Comparison of ENCODE assay signal across 19 cellular contexts in the genomic region with DNA sequence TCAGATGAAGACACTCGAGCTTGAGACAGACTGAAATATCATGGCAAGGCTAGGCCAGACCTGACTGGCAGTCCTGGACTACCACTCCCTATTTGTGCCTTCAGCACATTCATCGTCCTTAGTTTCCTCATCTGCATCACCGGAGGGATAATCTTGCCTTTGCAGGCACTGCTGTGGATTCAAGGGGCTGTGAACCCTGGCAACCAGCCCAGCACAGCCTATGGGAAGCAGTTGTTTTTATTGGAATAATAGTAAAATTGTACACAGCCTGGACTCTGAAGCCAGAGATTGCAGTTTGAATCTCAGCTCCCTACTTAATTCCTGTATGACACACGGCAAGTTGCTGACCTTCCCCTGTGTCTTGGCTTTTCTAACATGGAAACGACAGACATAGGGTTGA.
DNase-seq lines count a peak whose midpoint lies in the region; TF ChIP-seq lines count a peak whose summit lies in the region.
"Had no signal": no experiment of that assay in that cellular context is flagged by ENCODE, and none has a peak within 500 bp of the region (broad histone marks: within the 10 kb centered on the region; RNA-seq: fewer than 3 reads in every experiment).

No MANE protein-coding gene starts in this region.

- H3K4me3 Mint-ChIP-seq in activated CD4-positive, alpha-beta T cell treated with anti-CD3 and anti-CD28 coated beads, Interleukin-2, amount 10 ng/mL, durations not matched to agents 24 days and 14 days, result no peak overlapping the region
- H3K4me3 Mint-ChIP-seq in activated naive CD8-positive, alpha-beta T cell treated with anti-CD3 and anti-CD28 coated beads for 36 hours, result no peak overlapping the region
- H3K4me3 Mint-ChIP-seq: CD14-positive monocyte; central memory CD8-positive, alpha-beta T cell; endodermal cell had no signal

- intact Hi-C loops in activated CD4-positive, alpha-beta T cell treated with anti-CD3 and anti-CD28 coated beads, Interleukin-2, amount 10 ng/mL, durations not matched to agents 24 days and 14 days (cut with micrococcal nuclease), result no loop called here

- H3K27me3 ChIP-seq in fibroblast of lung (ENCODE audit: control insufficient read depth, insufficient read depth, low read length), result no peaks in the 10 kb centered on the region

- H3K27me3 Mint-ChIP-seq in activated CD4-positive, alpha-beta T cell treated with anti-CD3 and anti-CD28 coated beads, Interleukin-2, amount 10 ng/mL, durations not matched to agents 24 days and 14 days, result no peaks in the 10 kb centered on the region
- H3K27me3 Mint-ChIP-seq in activated naive CD8-positive, alpha-beta T cell treated with anti-CD3 and anti-CD28 coated beads for 36 hours, result no peaks in the 10 kb centered on the region

- H3K27ac Mint-ChIP-seq in activated CD4-positive, alpha-beta T cell treated with anti-CD3 and anti-CD28 coated beads, Interleukin-2, amount 10 ng/mL, durations not matched to agents 24 days and 14 days, result peak overlapping the region; percentile 91
- H3K27ac Mint-ChIP-seq in activated naive CD8-positive, alpha-beta T cell treated with anti-CD3 and anti-CD28 coated beads for 36 hours, result peak overlapping the region; percentile 92
- H3K27ac Mint-ChIP-seq: CD14-positive monocyte, endodermal cell had no signal

- no peaks in the 10 kb centered on the region for H3K36me3 ChIP-seq in fibroblast of lung (ENCODE audit: control insufficient read depth, insufficient read depth, low read length)

- H3K79me2 ChIP-seq in fibroblast of lung (ENCODE audit: control insufficient read depth, insufficient read depth, low read length), result no peaks in the 10 kb centered on the region
- H3K79me2 ChIP-seq: parathyroid adenoma had no signal

- H3K27ac ChIP-seq in fibroblast of lung (ENCODE audit: insufficient read depth, low read length) (peak overlapping the region; percentile 28), skin epidermis (peak overlapping the region in 11 of 21 experiments; percentile 3 to 81 (median 54))
- H3K27ac ChIP-seq: parathyroid adenoma had no signal

- no peak overlapping the region for H3K4me2 ChIP-seq in fibroblast of lung (ENCODE audit: extremely low read depth, insufficient read depth, low read length)

- peaks cover 3% of the 10 kb centered on the region for H3K4me1 ChIP-seq in fibroblast of lung (ENCODE audit: control insufficient read depth, extremely low read depth, insufficient read depth, low read length)
- H3K4me1 ChIP-seq: parathyroid adenoma had no signal

- no peak for TF ChIP-seq CTCF in fibroblast of lung (conservative IDR thresholded peaks at IDR 0.05 in 1 of 2, IDR thresholded peaks at IDR 0.05 in 1 of 2; ENCODE audit: low read depth in 1 of 2, low read length in 2 of 2)

- DNase-seq in activated CD4-positive, alpha-beta T cell treated with anti-CD3 and anti-CD28 coated beads, Interleukin-2, amount 10 ng/mL, durations not matched to agents 24 days and 14 days, result no peak
- DNase-seq in activated CD4-positive, alpha-beta T cell treated with anti-CD3 and anti-CD28 coated beads, Interleukin-2, amount 50 U/mL, for 48 hours, result no peak
- DNase-seq in activated naive CD8-positive, alpha-beta T cell treated with anti-CD3 and anti-CD28 coated beads for 36 hours, result no peak
- DNase-seq in fibroblast of lung (ENCODE audit: low read depth in 2 of 2) (peak; percentile 26 to 53), occipital lobe (lab: John Stamatoyannopoulos, UW) (no peak), retina (no peak)
- no peak for DNase-seq in stimulated activated CD4-positive, alpha-beta T cell treated with anti-CD3 and anti-CD28 coated beads, Interleukin-4, amount 100 ng/mL, for 1 hour
- DNase-seq: activated T-cell treated with anti-CD3 and anti-CD28 coated beads for 4 hours, DMS153, endodermal cell, GM23248, NCI-H1930, NCI-H510A treated with DMSO at 0.1 percent for 48 hours, small intestine, T-helper 2 cell had no signal

- H3K36me3 Mint-ChIP-seq in activated CD4-positive, alpha-beta T cell treated with anti-CD3 and anti-CD28 coated beads, Interleukin-2, amount 10 ng/mL, durations not matched to agents 24 days and 14 days (ENCODE audit: low read depth), result no peaks in the 10 kb centered on the region
- peaks cover 12% of the 10 kb centered on the region for H3K36me3 Mint-ChIP-seq in activated naive CD8-positive, alpha-beta T cell treated with anti-CD3 and anti-CD28 coated beads for 36 hours
- H3K36me3 Mint-ChIP-seq: CD14-positive monocyte had no signal

- H3K9me3 Mint-ChIP-seq in activated CD4-positive, alpha-beta T cell treated with anti-CD3 and anti-CD28 coated beads, Interleukin-2, amount 10 ng/mL, durations not matched to agents 24 days and 14 days, result no peaks in the 10 kb centered on the region
- H3K9me3 Mint-ChIP-seq in activated naive CD8-positive, alpha-beta T cell treated with anti-CD3 and anti-CD28 coated beads for 36 hours, result no peaks in the 10 kb centered on the region
- H3K9me3 Mint-ChIP-seq: central memory CD8-positive, alpha-beta T cell had no signal

- H3K4me1 Mint-ChIP-seq in activated CD4-positive, alpha-beta T cell treated with anti-CD3 and anti-CD28 coated beads, Interleukin-2, amount 10 ng/mL, durations not matched to agents 24 days and 14 days, result peaks cover 37% of the 10 kb centered on the region
- H3K4me1 Mint-ChIP-seq in activated naive CD8-positive, alpha-beta T cell treated with anti-CD3 and anti-CD28 coated beads for 36 hours, result peaks cover 26% of the 10 kb centered on the region

- H3K4me3 ChIP-seq in fibroblast of lung (replicated peaks in 1 of 4; ENCODE audit: control extremely low read depth in 1 of 4, insufficient read depth in 1 of 4, low read depth in 3 of 4, low read length in 4 of 4) (no peak overlapping the region), skin epidermis (no peak overlapping the region)
- H3K4me3 ChIP-seq: GM23248 had no signal

- H2AFZ ChIP-seq in fibroblast of lung (ENCODE audit: low read length), result no peak overlapping the region
- H2AFZ ChIP-seq: GM23248, parathyroid adenoma had no signal

- H3K9ac ChIP-seq in fibroblast of lung (ENCODE audit: insufficient read depth, low read length), result no peak overlapping the region
- H3K9ac ChIP-seq: parathyroid adenoma had no signal

- no peaks in the 10 kb centered on the region for H4K20me1 ChIP-seq in fibroblast of lung (ENCODE audit: control insufficient read depth, extremely low read depth, insufficient read depth, low read length)

- H3K9me3 ChIP-seq in fibroblast of lung (ENCODE audit: control insufficient read depth, insufficient read depth, low read depth, low read length), result no peaks in the 10 kb centered on the region

Comparison
In these comparisons a context has a peak if more than half of its experiments do, and no peak if none do; other contexts are left out.
1. DNase-seq: peak in fibroblast of lung (2 of 2); none in activated CD4-positive, alpha-beta T cell treated with anti-CD3 and anti-CD28 coated beads, Interleukin-2, amount 10 ng/mL, durations not matched to agents 24 days and 14 days (single experiment), activated CD4-positive, alpha-beta T cell treated with anti-CD3 and anti-CD28 coated beads, Interleukin-2, amount 50 U/mL, for 48 hours (0 of 2), activated naive CD8-positive, alpha-beta T cell treated with anti-CD3 and anti-CD28 coated beads for 36 hours (single experiment), occipital lobe (single experiment), retina (single experiment) and stimulated activated CD4-positive, alpha-beta T cell treated with anti-CD3 and anti-CD28 coated beads, Interleukin-4, amount 100 ng/mL, for 1 hour (single experiment).